Comparison of ENCODE assay signal across 1 cellular context in the genomic region with DNA sequence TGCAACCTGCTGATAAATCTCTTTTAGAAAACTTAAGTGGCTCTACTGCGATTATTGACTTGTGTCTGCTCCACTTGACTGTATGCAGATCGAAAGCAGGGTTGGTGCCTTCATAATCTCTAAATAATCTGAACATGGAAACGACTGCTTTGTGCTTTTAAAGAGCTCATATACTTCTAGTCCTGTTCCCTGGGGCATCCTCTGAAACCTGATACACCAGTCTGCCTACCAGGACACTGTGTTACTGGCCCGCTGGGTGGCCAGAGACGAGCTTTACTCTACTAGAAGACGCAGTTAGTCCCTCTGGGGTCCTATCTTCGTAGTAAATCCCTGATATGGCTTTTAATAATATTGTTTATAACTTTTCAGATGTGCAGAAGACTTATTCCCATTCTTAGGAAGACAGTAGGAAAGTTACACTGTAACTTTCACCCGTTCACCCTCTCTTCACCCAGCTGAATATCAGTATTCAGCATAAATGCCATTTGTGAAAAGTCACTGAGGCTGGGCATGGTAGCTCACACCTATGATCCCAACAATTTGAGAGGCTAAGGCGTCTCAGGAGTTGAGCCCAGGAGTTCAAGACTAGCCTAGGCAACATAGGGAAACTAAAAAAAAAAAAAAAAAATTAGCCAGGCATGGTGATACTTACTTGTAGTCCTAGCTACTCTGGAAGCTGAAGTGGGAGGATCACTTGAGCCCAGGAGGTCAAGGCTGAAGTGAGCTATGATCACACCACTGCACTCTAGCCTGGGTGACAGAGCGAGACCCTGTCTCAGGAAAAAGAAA.
TF ChIP-seq lines count a peak whose summit lies in the region.

No MANE protein-coding gene starts in this region.

TF ChIP-seq in HEK293, 187 proteins besides CTCF, POLR2A, EP300 and RAD21 (continued from another document):
- TF ChIP-seq, protein P1, sequence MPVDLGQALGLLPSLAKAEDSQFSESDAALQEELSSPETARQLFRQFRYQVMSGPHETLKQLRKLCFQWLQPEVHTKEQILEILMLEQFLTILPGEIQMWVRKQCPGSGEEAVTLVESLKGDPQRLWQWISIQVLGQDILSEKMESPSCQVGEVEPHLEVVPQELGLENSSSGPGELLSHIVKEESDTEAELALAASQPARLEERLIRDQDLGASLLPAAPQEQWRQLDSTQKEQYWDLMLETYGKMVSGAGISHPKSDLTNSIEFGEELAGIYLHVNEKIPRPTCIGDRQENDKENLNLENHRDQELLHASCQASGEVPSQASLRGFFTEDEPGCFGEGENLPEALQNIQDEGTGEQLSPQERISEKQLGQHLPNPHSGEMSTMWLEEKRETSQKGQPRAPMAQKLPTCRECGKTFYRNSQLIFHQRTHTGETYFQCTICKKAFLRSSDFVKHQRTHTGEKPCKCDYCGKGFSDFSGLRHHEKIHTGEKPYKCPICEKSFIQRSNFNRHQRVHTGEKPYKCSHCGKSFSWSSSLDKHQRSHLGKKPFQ (tag by site-specific recombination; IDR thresholded peaks at IDR 0.05): 0 out of 2 replicates have a peak, but pooled peaks have one; percentile 59
- no peak for TF ChIP-seq ZNF544 (tag by site-specific recombination; IDR thresholded peaks at IDR 0.05)
- TF ChIP-seq, protein P2, sequence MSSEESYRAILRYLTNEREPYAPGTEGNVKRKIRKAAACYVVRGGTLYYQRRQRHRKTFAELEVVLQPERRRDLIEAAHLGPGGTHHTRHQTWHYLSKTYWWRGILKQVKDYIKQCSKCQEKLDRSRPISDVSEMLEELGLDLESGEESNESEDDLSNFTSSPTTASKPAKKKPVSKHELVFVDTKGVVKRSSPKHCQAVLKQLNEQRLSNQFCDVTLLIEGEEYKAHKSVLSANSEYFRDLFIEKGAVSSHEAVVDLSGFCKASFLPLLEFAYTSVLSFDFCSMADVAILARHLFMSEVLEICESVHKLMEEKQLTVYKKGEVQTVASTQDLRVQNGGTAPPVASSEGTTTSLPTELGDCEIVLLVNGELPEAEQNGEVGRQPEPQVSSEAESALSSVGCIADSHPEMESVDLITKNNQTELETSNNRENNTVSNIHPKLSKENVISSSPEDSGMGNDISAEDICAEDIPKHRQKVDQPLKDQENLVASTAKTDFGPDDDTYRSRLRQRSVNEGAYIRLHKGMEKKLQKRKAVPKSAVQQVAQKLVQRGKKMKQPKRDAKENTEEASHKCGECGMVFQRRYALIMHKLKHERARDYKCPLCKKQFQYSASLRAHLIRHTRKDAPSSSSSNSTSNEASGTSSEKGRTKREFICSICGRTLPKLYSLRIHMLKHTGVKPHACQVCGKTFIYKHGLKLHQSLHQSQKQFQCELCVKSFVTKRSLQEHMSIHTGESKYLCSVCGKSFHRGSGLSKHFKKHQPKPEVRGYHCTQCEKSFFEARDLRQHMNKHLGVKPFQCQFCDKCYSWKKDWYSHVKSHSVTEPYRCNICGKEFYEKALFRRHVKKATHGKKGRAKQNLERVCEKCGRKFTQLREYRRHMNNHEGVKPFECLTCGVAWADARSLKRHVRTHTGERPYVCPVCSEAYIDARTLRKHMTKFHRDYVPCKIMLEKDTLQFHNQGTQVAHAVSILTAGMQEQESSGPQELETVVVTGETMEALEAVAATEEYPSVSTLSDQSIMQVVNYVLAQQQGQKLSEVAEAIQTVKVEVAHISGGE (tag by site-specific recombination; conservative IDR thresholded peaks at IDR 0.05; ENCODE audit: low read depth): no peak
- no peak for TF ChIP-seq ZEB2 (tag by site-specific recombination; IDR thresholded peaks at IDR 0.05)
- TF ChIP-seq EGR2 (tag by site-specific recombination; IDR thresholded peaks at IDR 0.05; ENCODE audit: low read depth): no peak
- TF ChIP-seq ZNF785 (tag by site-specific recombination; IDR thresholded peaks at IDR 0.05): no peak
- no peak for TF ChIP-seq ZNF140 (tag by site-specific recombination; IDR thresholded peaks at IDR 0.05)
- no peak for TF ChIP-seq REPIN1 (tag by site-specific recombination; IDR thresholded peaks at IDR 0.05; ENCODE audit: low read depth)
- TF ChIP-seq ZSCAN23 (tag by site-specific recombination; IDR thresholded peaks at IDR 0.05): no peak
- TF ChIP-seq ZIC2 (tag by site-specific recombination; IDR thresholded peaks at IDR 0.05): no peak
- no peak for TF ChIP-seq ZNF548 (tag by site-specific recombination; IDR thresholded peaks at IDR 0.05)
- no peak for TF ChIP-seq ZFP41 (tag by site-specific recombination; IDR thresholded peaks at IDR 0.05; ENCODE audit: borderline replicate concordance)
- no peak for TF ChIP-seq ZFP37 (tag by site-specific recombination; IDR thresholded peaks at IDR 0.05)
- peak; percentile 79 for TF ChIP-seq FEZF1 (tag by site-specific recombination; IDR thresholded peaks at IDR 0.05)
- no peak for TF ChIP-seq ZNF19 (tag by site-specific recombination; IDR thresholded peaks at IDR 0.05; ENCODE audit: low read depth)
- TF ChIP-seq ZNF341 (tag by site-specific recombination; IDR thresholded peaks at IDR 0.05; ENCODE audit: low read depth): no peak
- TF ChIP-seq, protein P3, sequence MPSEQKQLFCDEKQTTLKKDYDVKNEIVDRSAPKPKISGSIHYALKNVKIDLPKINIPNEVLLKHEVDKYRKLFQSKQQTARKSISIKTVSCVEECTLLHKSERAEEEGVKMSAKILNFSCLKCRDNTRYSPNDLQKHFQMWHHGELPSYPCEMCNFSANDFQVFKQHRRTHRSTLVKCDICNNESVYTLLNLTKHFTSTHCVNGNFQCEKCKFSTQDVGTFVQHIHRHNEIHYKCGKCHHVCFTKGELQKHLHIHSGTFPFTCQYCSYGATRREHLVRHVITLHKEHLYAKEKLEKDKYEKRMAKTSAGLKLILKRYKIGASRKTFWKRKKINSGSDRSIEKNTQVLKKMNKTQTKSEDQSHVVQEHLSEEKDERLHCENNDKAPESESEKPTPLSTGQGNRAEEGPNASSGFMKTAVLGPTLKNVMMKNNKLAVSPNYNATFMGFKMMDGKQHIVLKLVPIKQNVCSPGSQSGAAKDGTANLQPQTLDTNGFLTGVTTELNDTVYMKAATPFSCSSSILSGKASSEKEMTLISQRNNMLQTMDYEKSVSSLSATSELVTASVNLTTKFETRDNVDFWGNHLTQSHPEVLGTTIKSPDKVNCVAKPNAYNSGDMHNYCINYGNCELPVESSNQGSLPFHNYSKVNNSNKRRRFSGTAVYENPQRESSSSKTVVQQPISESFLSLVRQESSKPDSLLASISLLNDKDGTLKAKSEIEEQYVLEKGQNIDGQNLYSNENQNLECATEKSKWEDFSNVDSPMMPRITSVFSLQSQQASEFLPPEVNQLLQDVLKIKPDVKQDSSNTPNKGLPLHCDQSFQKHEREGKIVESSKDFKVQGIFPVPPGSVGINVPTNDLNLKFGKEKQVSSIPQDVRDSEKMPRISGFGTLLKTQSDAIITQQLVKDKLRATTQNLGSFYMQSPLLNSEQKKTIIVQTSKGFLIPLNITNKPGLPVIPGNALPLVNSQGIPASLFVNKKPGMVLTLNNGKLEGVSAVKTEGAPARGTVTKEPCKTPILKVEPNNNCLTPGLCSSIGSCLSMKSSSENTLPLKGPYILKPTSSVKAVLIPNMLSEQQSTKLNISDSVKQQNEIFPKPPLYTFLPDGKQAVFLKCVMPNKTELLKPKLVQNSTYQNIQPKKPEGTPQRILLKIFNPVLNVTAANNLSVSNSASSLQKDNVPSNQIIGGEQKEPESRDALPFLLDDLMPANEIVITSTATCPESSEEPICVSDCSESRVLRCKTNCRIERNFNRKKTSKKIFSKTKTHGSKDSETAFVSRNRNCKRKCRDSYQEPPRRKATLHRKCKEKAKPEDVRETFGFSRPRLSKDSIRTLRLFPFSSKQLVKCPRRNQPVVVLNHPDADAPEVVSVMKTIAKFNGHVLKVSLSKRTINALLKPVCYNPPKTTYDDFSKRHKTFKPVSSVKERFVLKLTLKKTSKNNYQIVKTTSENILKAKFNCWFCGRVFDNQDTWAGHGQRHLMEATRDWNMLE (tag by site-specific recombination; conservative IDR thresholded peaks at IDR 0.05; ENCODE audit: low read depth): no peak
- TF ChIP-seq ZNF121 (tag by site-specific recombination; IDR thresholded peaks at IDR 0.05): 0 out of 2 replicates have a peak, but pooled peaks have one; percentile 56
- no peak for TF ChIP-seq ZBTB17 (tag by site-specific recombination; IDR thresholded peaks at IDR 0.05)
- TF ChIP-seq ZBTB20 (tag by site-specific recombination; IDR thresholded peaks at IDR 0.05): peak; percentile 61; the same call in 1 of the 2 replicates
- TF ChIP-seq, protein P4, sequence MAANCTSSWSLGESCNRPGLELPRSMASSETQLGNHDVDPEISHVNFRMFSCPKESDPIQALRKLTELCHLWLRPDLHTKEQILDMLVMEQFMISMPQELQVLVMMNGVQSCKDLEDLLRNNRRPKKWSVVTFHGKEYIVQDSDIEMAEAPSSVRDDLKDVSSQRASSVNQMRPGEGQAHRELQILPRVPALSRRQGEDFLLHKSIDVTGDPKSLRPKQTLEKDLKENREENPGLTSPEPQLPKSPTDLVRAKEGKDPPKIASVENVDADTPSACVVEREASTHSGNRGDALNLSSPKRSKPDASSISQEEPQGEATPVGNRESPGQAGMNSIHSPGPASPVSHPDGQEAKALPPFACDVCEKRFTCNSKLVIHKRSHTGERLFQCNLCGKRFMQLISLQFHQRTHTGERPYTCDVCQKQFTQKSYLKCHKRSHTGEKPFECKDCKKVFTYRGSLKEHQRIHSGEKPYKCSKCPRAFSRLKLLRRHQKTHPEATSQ (tag by site-specific recombination; IDR thresholded peaks at IDR 0.05): no peak
- TF ChIP-seq, protein P5, sequence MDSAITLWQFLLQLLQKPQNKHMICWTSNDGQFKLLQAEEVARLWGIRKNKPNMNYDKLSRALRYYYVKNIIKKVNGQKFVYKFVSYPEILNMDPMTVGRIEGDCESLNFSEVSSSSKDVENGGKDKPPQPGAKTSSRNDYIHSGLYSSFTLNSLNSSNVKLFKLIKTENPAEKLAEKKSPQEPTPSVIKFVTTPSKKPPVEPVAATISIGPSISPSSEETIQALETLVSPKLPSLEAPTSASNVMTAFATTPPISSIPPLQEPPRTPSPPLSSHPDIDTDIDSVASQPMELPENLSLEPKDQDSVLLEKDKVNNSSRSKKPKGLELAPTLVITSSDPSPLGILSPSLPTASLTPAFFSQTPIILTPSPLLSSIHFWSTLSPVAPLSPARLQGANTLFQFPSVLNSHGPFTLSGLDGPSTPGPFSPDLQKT (IDR thresholded peaks at IDR 0.05; ENCODE audit: borderline replicate concordance, low read depth, low read length): no peak
- TF ChIP-seq ZNF302 (tag by site-specific recombination; IDR thresholded peaks at IDR 0.05; ENCODE audit: low read depth): no peak
- TF ChIP-seq TRIM28 (IDR thresholded peaks at IDR 0.05; ENCODE audit: borderline replicate concordance, low read length): no peak
- no peak for TF ChIP-seq ZNF514 (tag by site-specific recombination; IDR thresholded peaks at IDR 0.05)
- TF ChIP-seq, protein P6, sequence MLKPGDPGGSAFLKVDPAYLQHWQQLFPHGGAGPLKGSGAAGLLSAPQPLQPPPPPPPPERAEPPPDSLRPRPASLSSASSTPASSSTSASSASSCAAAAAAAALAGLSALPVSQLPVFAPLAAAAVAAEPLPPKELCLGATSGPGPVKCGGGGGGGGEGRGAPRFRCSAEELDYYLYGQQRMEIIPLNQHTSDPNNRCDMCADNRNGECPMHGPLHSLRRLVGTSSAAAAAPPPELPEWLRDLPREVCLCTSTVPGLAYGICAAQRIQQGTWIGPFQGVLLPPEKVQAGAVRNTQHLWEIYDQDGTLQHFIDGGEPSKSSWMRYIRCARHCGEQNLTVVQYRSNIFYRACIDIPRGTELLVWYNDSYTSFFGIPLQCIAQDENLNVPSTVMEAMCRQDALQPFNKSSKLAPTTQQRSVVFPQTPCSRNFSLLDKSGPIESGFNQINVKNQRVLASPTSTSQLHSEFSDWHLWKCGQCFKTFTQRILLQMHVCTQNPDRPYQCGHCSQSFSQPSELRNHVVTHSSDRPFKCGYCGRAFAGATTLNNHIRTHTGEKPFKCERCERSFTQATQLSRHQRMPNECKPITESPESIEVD (tag by site-specific recombination; IDR thresholded peaks at IDR 0.05): peak; percentile 63
- TF ChIP-seq IKZF3 (tag by site-specific recombination; IDR thresholded peaks at IDR 0.05): peak; percentile 66; the same call in 1 of the 2 replicates
- TF ChIP-seq ZNF37A (tag by site-specific recombination; IDR thresholded peaks at IDR 0.05): no peak
- TF ChIP-seq ZNF747 (tag by site-specific recombination; IDR thresholded peaks at IDR 0.05): no peak
- no peak for TF ChIP-seq ZNF132 (tag by site-specific recombination; IDR thresholded peaks at IDR 0.05; ENCODE audit: borderline replicate concordance)
- TF ChIP-seq, protein P7, sequence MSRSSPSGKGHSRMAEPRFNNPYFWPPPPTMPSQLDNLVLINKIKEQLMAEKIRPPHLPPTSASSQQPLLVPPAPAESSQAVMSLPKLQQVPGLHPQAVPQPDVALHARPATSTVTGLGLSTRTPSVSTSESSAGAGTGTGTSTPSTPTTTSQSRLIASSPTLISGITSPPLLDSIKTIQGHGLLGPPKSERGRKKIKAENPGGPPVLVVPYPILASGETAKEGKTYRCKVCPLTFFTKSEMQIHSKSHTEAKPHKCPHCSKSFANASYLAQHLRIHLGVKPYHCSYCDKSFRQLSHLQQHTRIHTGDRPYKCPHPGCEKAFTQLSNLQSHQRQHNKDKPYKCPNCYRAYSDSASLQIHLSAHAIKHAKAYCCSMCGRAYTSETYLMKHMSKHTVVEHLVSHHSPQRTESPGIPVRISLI (tag by site-specific recombination; IDR thresholded peaks at IDR 0.05): peak; percentile 52; the same call in 1 of the 2 replicates
- no peak for TF ChIP-seq ZNF239 (tag by site-specific recombination; IDR thresholded peaks at IDR 0.05)
- TF ChIP-seq ZSCAN30 (tag by site-specific recombination; IDR thresholded peaks at IDR 0.05): 0 out of 2 replicates have a peak, but pooled peaks have one; percentile 13
- TF ChIP-seq, protein P8, sequence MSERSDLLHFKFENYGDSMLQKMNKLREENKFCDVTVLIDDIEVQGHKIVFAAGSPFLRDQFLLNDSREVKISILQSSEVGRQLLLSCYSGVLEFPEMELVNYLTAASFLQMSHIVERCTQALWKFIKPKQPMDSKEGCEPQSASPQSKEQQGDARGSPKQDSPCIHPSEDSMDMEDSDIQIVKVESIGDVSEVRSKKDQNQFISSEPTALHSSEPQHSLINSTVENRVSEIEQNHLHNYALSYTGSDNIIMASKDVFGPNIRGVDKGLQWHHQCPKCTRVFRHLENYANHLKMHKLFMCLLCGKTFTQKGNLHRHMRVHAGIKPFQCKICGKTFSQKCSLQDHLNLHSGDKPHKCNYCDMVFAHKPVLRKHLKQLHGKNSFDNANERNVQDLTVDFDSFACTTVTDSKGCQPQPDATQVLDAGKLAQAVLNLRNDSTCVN (tag by site-specific recombination; optimal IDR thresholded peaks at IDR 0.05): no peak
- TF ChIP-seq ZNF843 (tag by site-specific recombination; IDR thresholded peaks at IDR 0.05): no peak
- no peak for TF ChIP-seq WT1 (tag by site-specific recombination; IDR thresholded peaks at IDR 0.05)
- no peak for TF ChIP-seq ZNF266 (tag by site-specific recombination; IDR thresholded peaks at IDR 0.05; ENCODE audit: low read depth)
- TF ChIP-seq ZNF292 (tag by site-specific recombination; IDR thresholded peaks at IDR 0.05; ENCODE audit: borderline replicate concordance, low read depth): no peak
- no peak for TF ChIP-seq ZNF433 (tag by site-specific recombination; IDR thresholded peaks at IDR 0.05; ENCODE audit: low read depth)
- TF ChIP-seq HOXC10 (CRISPR knock-in tag; IDR thresholded peaks at IDR 0.05): no peak
- TF ChIP-seq ZNF596 (tag by site-specific recombination; IDR thresholded peaks at IDR 0.05): no peak
- no peak for TF ChIP-seq MZF1 (tag by site-specific recombination; IDR thresholded peaks at IDR 0.05; ENCODE audit: borderline replicate concordance)
- TF ChIP-seq ZNF391 (tag by site-specific recombination; IDR thresholded peaks at IDR 0.05; ENCODE audit: borderline replicate concordance, low read depth): no peak
- TF ChIP-seq GLIS2 (tag by site-specific recombination; IDR thresholded peaks at IDR 0.05): no peak
- no peak for TF ChIP-seq KLF8 (tag by site-specific recombination; IDR thresholded peaks at IDR 0.05)
- no peak for TF ChIP-seq ZNF416 (tag by site-specific recombination; IDR thresholded peaks at IDR 0.05)
- peak; percentile 21; the same call in 1 of the 2 replicates for TF ChIP-seq GLIS1 (tag by site-specific recombination; IDR thresholded peaks at IDR 0.05)
TF ChIP-seq in HEK293: peak in this region for 14.
